Comparison of ENCODE assay signal across 1 cellular context in genomic region chr1:13730301-13730700, GRCh38.
TF ChIP-seq lines count a peak whose summit lies in the region.

No MANE protein-coding gene starts in this region.

TF ChIP-seq in HepG2, 621 proteins besides CTCF, POLR2A, EP300 and RAD21 (continued from another document):
- TF ChIP-seq TRAFD1 (CRISPR knock-in tag; IDR thresholded peaks at IDR 0.05; ENCODE audit: borderline replicate concordance): no peak
